ENCODE assay signal across 9 cellular contexts in the genomic region with DNA sequence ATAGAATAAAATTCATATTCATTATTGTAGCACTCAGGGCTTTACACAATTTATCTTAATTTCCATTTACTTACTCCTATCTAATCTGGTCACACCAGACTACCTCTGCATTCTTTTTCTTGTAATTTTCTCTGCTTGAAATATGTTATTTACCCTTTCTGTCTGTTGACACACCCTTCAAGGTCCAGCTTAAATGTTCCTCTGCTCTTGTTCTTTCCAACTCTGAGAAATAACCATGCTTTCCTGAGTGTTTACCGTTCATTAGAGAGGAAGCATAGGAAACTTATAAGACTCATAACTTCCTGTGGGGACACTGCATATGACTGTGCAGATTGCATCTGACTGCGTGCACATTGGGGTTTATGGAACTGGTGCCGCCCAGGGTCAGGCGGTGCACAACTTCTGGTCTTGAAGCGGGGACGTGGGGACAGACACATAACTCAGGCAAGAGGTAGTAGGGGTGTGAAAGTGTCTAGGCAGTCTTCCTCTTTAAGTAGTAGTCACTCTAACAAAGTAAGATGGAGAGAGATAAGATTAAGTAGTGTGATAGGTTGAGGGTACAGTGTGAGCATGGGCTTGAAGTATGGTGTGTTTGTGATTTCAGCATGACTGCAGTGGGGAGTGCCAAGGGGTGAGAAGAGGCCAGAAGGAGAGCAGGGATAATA. TPM values are rescaled to one million over a fixed set of nuclear protein-coding genes. Genes with fewer than 3 reads are reported as not detected.
DNase-seq lines count a peak whose midpoint lies in the region; ATAC-seq and TF ChIP-seq lines count a peak whose summit lies in the region.
"Had no signal": no experiment of that assay in that cellular context is flagged by ENCODE, and none has a peak within 500 bp of the region (broad histone marks: within the 10 kb centered on the region; RNA-seq: fewer than 3 reads in every experiment).

No MANE protein-coding gene starts in this region.

- no peaks in the 10 kb centered on the region for H3K9me3 ChIP-seq in BLaER1

- TF ChIP-seq CTCF in coronary artery (IDR thresholded peaks at IDR 0.05), result no peak

- H3K27ac ChIP-seq in BLaER1 (peak overlapping the region; percentile 31; the same call in 1 of the 2 replicates), coronary artery (no peak overlapping the region)
- H3K27ac ChIP-seq: SK-N-MC had no signal

- no peaks in the 10 kb centered on the region for H4K20me1 ChIP-seq in BLaER1

- no peak overlapping the region for H3K9ac ChIP-seq in BLaER1

- peaks cover 35% of the 10 kb centered on the region for H3K4me1 ChIP-seq in BLaER1

- no peaks in the 10 kb centered on the region for H3K36me3 ChIP-seq in BLaER1

- no peak overlapping the region for H3K4me3 ChIP-seq in BLaER1
- H3K4me3 ChIP-seq in Jurkat, Clone E6-1 (ENCODE audit: low read length), result peak overlapping the region; percentile 17
- H3K4me3 ChIP-seq in coronary artery, result no peak overlapping the region
- H3K4me3 ChIP-seq: SK-N-MC had no signal

- peak overlapping the region; percentile 76 for H3K4me2 ChIP-seq in BLaER1

- no peak for ATAC-seq in GM21528 (IDR thresholded peaks at IDR 0.05; ENCODE audit: low FRiP score, unreplicated experiment)

- DNase-seq in Jurkat, Clone E6-1 (ENCODE audit: low read depth, low spot score), result peak; percentile 66
- DNase-seq in activated CD8-positive, alpha-beta memory T cell treated with anti-CD3 and anti-CD28 coated beads, Interleukin-2, amount 50 U/mL, for 48 hours, result peak; percentile 83
- peak; percentile 88 for DNase-seq in islet precursor cell
- DNase-seq in stimulated activated CD8-positive, alpha-beta memory T cell treated with anti-CD3 and anti-CD28 coated beads, Interleukin-4, amount 100 ng/mL, for 4 hours (ENCODE audit: low read depth in 2 of 2, low spot score in 1 of 2), result peak; percentile 16 to 40
- no peak for DNase-seq in NCI-H1436 treated with DMSO at 0.1 percent for 48 hours (lab: John Stamatoyannopoulos, UW)
- DNase-seq in coronary artery (ENCODE audit: low spot score), result no peak

- no peaks in the 10 kb centered on the region for H3K27me3 ChIP-seq in BLaER1

RNA-seq across cellular contexts. Expression of a gene that starts 42.6 kb away (rescaled TPM):
- 10.4 TPM for polyA plus RNA-seq in Jurkat, Clone E6-1 (2012; ENCODE audit: insufficient read depth, insufficient read length)

RNA-seq across cellular contexts. Expression of a gene that starts 54.0 kb away (rescaled TPM):
- polyA plus RNA-seq in Jurkat, Clone E6-1 (2012; ENCODE audit: insufficient read depth, insufficient read length), result 9.5 TPM

Comparison
In these comparisons a context has a peak if more than half of its experiments do, and no peak if none do; other contexts are left out.
1. DNase-seq: peak in Jurkat, Clone E6-1 (single experiment), activated CD8-positive, alpha-beta memory T cell treated with anti-CD3 and anti-CD28 coated beads, Interleukin-2, amount 50 U/mL, for 48 hours (single experiment), islet precursor cell (single experiment) and stimulated activated CD8-positive, alpha-beta memory T cell treated with anti-CD3 and anti-CD28 coated beads, Interleukin-4, amount 100 ng/mL, for 4 hours (2 of 2); none in NCI-H1436 treated with DMSO at 0.1 percent for 48 hours (single experiment) and coronary artery (single experiment).